ENCODE assay signal across 8 cellular contexts in the genomic region with DNA sequence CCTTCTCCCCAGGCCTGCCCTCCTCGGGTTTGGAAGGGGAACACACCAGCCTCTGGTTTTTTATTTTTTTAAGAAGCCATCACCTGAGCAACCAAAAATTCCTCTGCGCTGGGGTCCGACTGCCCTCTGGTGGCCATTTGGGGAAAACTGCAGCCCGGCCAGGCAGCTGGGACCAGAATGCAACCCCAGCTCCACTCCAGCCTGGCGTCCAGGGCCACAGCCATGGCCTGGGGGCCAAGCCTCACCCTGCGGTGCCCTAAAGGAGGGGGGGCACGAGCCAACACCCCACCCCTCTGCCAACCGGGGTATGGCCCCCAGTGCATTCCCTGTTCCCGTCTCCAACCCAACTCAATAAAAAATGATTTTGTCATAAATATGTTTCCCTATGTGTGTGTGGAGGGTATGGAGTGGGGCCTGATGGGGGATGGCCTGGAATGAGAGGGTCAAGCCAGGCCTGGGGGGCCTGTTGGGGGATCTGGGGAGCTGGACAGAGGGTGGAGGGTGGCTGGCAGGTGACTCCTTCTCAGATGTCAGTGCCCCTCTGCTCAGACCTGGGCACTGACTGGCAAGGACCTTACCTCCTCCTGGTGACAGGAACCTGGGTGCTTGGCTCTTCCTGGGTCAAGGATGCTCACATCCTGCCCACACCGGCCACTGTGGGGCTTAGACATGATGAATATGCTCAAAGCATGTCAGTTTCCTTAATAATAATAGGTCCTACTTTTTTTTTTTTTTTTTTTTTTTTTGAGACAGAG. TPM values are rescaled to one million over a fixed set of nuclear protein-coding genes. Genes with fewer than 3 reads are reported as not detected.
DNase-seq lines count a peak whose midpoint lies in the region; ATAC-seq and TF ChIP-seq lines count a peak whose summit lies in the region.

No MANE protein-coding gene starts in this region.

- peaks cover 7% of the 10 kb centered on the region for H3K79me2 ChIP-seq in fibroblast of lung (ENCODE audit: control insufficient read depth, insufficient read depth, low read length)

- H3K9ac ChIP-seq in fibroblast of lung (ENCODE audit: insufficient read depth, low read length) (no peak overlapping the region), neuronal stem cell (ENCODE audit: low read depth, low read length, poor library complexity) (no peak overlapping the region)

- H4K8ac ChIP-seq in neuronal stem cell (ENCODE audit: low read depth, low read length) = no peak overlapping the region

- H3K4me1 ChIP-seq in fibroblast of lung (ENCODE audit: control insufficient read depth, extremely low read depth, insufficient read depth, low read length) (peaks cover 24% of the 10 kb centered on the region), neuronal stem cell (ENCODE audit: control insufficient read depth in 2 of 2, insufficient read depth in 1 of 2, low read depth in 1 of 2, low read length in 2 of 2) (peaks cover 23 to 37% of the 10 kb centered on the region in 2 donors)

- H2AFZ ChIP-seq in fibroblast of lung (ENCODE audit: low read length) (no peak overlapping the region), neuronal stem cell (ENCODE audit: low read length) (no peak overlapping the region)

- peak overlapping the region; percentile 94 for H2AK5ac ChIP-seq in neuronal stem cell (ENCODE audit: low read depth, low read length)

- no peak overlapping the region for H3K23ac ChIP-seq in neuronal stem cell (ENCODE audit: low read depth, low read length, poor library complexity)

- no peak overlapping the region for H3K4me2 ChIP-seq in fibroblast of lung (ENCODE audit: extremely low read depth, insufficient read depth, low read length)
- no peak overlapping the region for H3K4me2 ChIP-seq in neuronal stem cell (ENCODE audit: insufficient read depth, low read length, poor library complexity, severe bottlenecking)

- no peaks in the 10 kb centered on the region for H3K36me3 Mint-ChIP-seq in activated T-cell treated with anti-CD3 and anti-CD28 coated beads, Interleukin-2, amount 50 U/mL, for 4 hours (ENCODE audit: insufficient read depth)

- no peaks in the 10 kb centered on the region for H3K27me3 Mint-ChIP-seq in activated T-cell treated with anti-CD3 and anti-CD28 coated beads, Interleukin-2, amount 50 U/mL, for 4 hours (ENCODE audit: low read depth)

- H3K14ac ChIP-seq in neuronal stem cell (ENCODE audit: low read length) = no peak overlapping the region

- H4K91ac ChIP-seq in neuronal stem cell (ENCODE audit: low read depth, low read length, poor library complexity) = no peak overlapping the region

- H3K4me3 ChIP-seq in fibroblast of lung (replicated peaks in 1 of 4; ENCODE audit: control extremely low read depth in 1 of 4, insufficient read depth in 1 of 4, low read depth in 3 of 4, low read length in 4 of 4) (no peak overlapping the region), neuronal stem cell (ENCODE audit: low read length in 2 of 2) (no peak overlapping the region)

- DNase-seq in DMS53 treated with DMSO at 0.1 percent for 48 hours (lab: John Stamatoyannopoulos, UW; ENCODE audit: unreplicated experiment) (peak; percentile 55), HUDEP-2 (lab: John Stamatoyannopoulos, UW; ENCODE audit: unreplicated experiment in 76 of 76) (peak in 61 of 76 experiments; percentile 5 to 81 (median 55)), OCI-M2 (lab: John Stamatoyannopoulos, UW; ENCODE audit: unreplicated experiment) (peak; percentile 17), fibroblast of lung (ENCODE audit: low read depth in 2 of 2) (peak; percentile 35 to 69), neuronal stem cell (ENCODE audit: low spot score) (peak; percentile 71), superior temporal gyrus (ENCODE audit: extremely low spot score) (peak; percentile 83)
- DNase-seq in activated T-cell treated with anti-CD3 and anti-CD28 coated beads, Interleukin-2, amount 50 U/mL, for 4 hours = peak; percentile 78

- TF ChIP-seq CTCF in fibroblast of lung (conservative IDR thresholded peaks at IDR 0.05 in 1 of 2, IDR thresholded peaks at IDR 0.05 in 1 of 2; ENCODE audit: low read depth in 1 of 2, low read length in 2 of 2) = peak; percentile 84 to 85

- H3K18ac ChIP-seq in neuronal stem cell (ENCODE audit: low read length) = peak overlapping the region; percentile 57

- H3K9me3 Mint-ChIP-seq in activated T-cell treated with anti-CD3 and anti-CD28 coated beads, Interleukin-2, amount 50 U/mL, for 4 hours = no peaks in the 10 kb centered on the region

- no peaks in the 10 kb centered on the region for H3K27me3 ChIP-seq in fibroblast of lung (ENCODE audit: control insufficient read depth, insufficient read depth, low read length)
- H3K27me3 ChIP-seq in neuronal stem cell (ENCODE audit: control insufficient read depth in 3 of 3, insufficient read depth in 3 of 3, low read depth in 1 of 3, low read length in 3 of 3) = peaks cover 0 to 11% (median 5%) of the 10 kb centered on the region in 3 experiments

- no CpG with 5 or more reads among the region's 10 CpGs for WGBS in neuronal stem cell (ENCODE audit: extremely low coverage in 2 of 2, insufficient read length in 2 of 2, insufficient replicate concordance in 1 of 2), 2 donors

- no peak overlapping the region for H2BK15ac ChIP-seq in neuronal stem cell (ENCODE audit: low read length)

- no peak overlapping the region for H2BK5ac ChIP-seq in neuronal stem cell (ENCODE audit: low read length)

- H4K20me1 ChIP-seq in fibroblast of lung (ENCODE audit: control insufficient read depth, extremely low read depth, insufficient read depth, low read length) = no peaks in the 10 kb centered on the region

- peaks cover 5% of the 10 kb centered on the region for H3K79me1 ChIP-seq in neuronal stem cell (ENCODE audit: low read depth, low read length)

- no peak overlapping the region for H3K4me3 Mint-ChIP-seq in activated T-cell treated with anti-CD3 and anti-CD28 coated beads, Interleukin-2, amount 50 U/mL, for 4 hours

- H3K4me1 Mint-ChIP-seq in activated T-cell treated with anti-CD3 and anti-CD28 coated beads, Interleukin-2, amount 50 U/mL, for 4 hours (ENCODE audit: low read depth) = peaks cover 14% of the 10 kb centered on the region

- no peak overlapping the region for H2BK12ac ChIP-seq in neuronal stem cell (ENCODE audit: low read length)

- H3K9me3 ChIP-seq in fibroblast of lung (ENCODE audit: control insufficient read depth, insufficient read depth, low read depth, low read length) (no peaks in the 10 kb centered on the region), neuronal stem cell (replicated peaks in 1 of 2; ENCODE audit: control insufficient read depth in 2 of 2, insufficient read depth in 1 of 2, low read depth in 1 of 2, low read length in 2 of 2) (no peaks in the 10 kb centered on the region)

- ATAC-seq in activated T-cell treated with anti-CD3 and anti-CD28 coated beads, Interleukin-2, amount 50 U/mL, for 4 hours = peak; percentile 18 to 26
- ATAC-seq in HG03432 (IDR thresholded peaks at IDR 0.05; ENCODE audit: unreplicated experiment) = no peak

- H2BK120ac ChIP-seq in neuronal stem cell (ENCODE audit: low read depth, low read length) = peak overlapping the region; percentile 61

- peak overlapping the region; percentile 39 for H3K27ac ChIP-seq in fibroblast of lung (ENCODE audit: insufficient read depth, low read length)
- H3K27ac ChIP-seq in neuronal stem cell (replicated peaks; ENCODE audit: low read length) = no peak overlapping the region

- no peak overlapping the region for H3K4ac ChIP-seq in neuronal stem cell (ENCODE audit: low read length)

- H3K36me3 ChIP-seq in fibroblast of lung (ENCODE audit: control insufficient read depth, insufficient read depth, low read length) = no peaks in the 10 kb centered on the region
- H3K36me3 ChIP-seq in neuronal stem cell (replicated peaks in 1 of 2; ENCODE audit: control insufficient read depth in 2 of 2, insufficient read depth in 2 of 2, low read length in 2 of 2) = no peaks in the 10 kb centered on the region

RNA-seq across cellular contexts. Expression of a gene that starts 3.2 kb away (rescaled TPM):
- 1 to 10 TPM; 2.7 to 4.9 (median 3.4) TPM for total RNA-seq in activated T-cell treated with anti-CD3 and anti-CD28 coated beads, Interleukin-2, amount 50 U/mL, for 4 hours
- total RNA-seq in fibroblast of lung = 0.17 and 0.26 TPM in 2 replicates
- polyA plus RNA-seq in fibroblast of lung = 0.82 and 2.1 TPM in 2 replicates
- polyA plus RNA-seq in fibroblast of lung (2012) = 0.54 and 1.7 TPM in 2 replicates
- 2.6 and 7.0 TPM in 2 replicates for polyA minus RNA-seq in fibroblast of lung (ENCODE audit: low replicate concordance)
- 7.5 TPM for polyA plus RNA-seq in neuronal stem cell (2013, experiment 1 of 2)
- 7.8 TPM for polyA plus RNA-seq in neuronal stem cell (2013, experiment 2 of 2)

RNA-seq across cellular contexts. Expression of a gene that starts 12.5 kb away (rescaled TPM):
- not detected for total RNA-seq in activated T-cell treated with anti-CD3 and anti-CD28 coated beads, Interleukin-2, amount 50 U/mL, for 4 hours
- not detected in 2 replicates for total RNA-seq in fibroblast of lung
- polyA plus RNA-seq in fibroblast of lung = not detected in 2 replicates
- polyA plus RNA-seq in fibroblast of lung (2012) = not detected in 2 replicates
- polyA minus RNA-seq in fibroblast of lung (ENCODE audit: low replicate concordance) = not detected in 2 replicates
- polyA plus RNA-seq in neuronal stem cell (2013, experiment 1 of 2) = 0.07 TPM
- 0.10 TPM for polyA plus RNA-seq in neuronal stem cell (2013, experiment 2 of 2)

RNA-seq across cellular contexts. Expression of a gene that starts 21.0 kb away (rescaled TPM):
- under 1 TPM in 2 of 3 donors, not detected in 1; 0.33 to 0.34 TPM for total RNA-seq in activated T-cell treated with anti-CD3 and anti-CD28 coated beads, Interleukin-2, amount 50 U/mL, for 4 hours
- total RNA-seq in fibroblast of lung = not detected in 2 replicates
- not detected in 2 replicates for polyA plus RNA-seq in fibroblast of lung
- polyA plus RNA-seq in fibroblast of lung (2012) = 0.22 TPM in 1 of 2 replicates, not detected in the other
- polyA minus RNA-seq in fibroblast of lung (ENCODE audit: low replicate concordance) = not detected in 2 replicates
- not detected for polyA plus RNA-seq in neuronal stem cell (2013, experiment 1 of 2)
- polyA plus RNA-seq in neuronal stem cell (2013, experiment 2 of 2) = not detected

RNA-seq across cellular contexts. Expression of a gene that starts 28.9 kb away (rescaled TPM):
- 1 to 10 TPM; 3.1 to 4.8 (median 3.5) TPM for total RNA-seq in activated T-cell treated with anti-CD3 and anti-CD28 coated beads, Interleukin-2, amount 50 U/mL, for 4 hours
- total RNA-seq in fibroblast of lung = 8.3 and 12.1 TPM in 2 replicates
- polyA plus RNA-seq in fibroblast of lung = 9.0 and 11.5 TPM in 2 replicates
- polyA plus RNA-seq in fibroblast of lung (2012) = 25.2 and 36.2 TPM in 2 replicates
- 31.1 and 43.4 TPM in 2 replicates for polyA minus RNA-seq in fibroblast of lung (ENCODE audit: low replicate concordance)
- 8.4 TPM for polyA plus RNA-seq in neuronal stem cell (2013, experiment 1 of 2)
- polyA plus RNA-seq in neuronal stem cell (2013, experiment 2 of 2) = 8.3 TPM

RNA-seq across cellular contexts. Expression of a gene that starts 53.8 kb away (rescaled TPM):
- 1 to 10 TPM; 5.9 to 6.8 (median 6.3) TPM for total RNA-seq in activated T-cell treated with anti-CD3 and anti-CD28 coated beads, Interleukin-2, amount 50 U/mL, for 4 hours
- under 0.01 and 0.17 TPM in 2 replicates for total RNA-seq in fibroblast of lung
- 0.02 and 0.03 TPM in 2 replicates for polyA plus RNA-seq in fibroblast of lung
- 0.12 and 0.15 TPM in 2 replicates for polyA plus RNA-seq in fibroblast of lung (2012)
- polyA minus RNA-seq in fibroblast of lung (ENCODE audit: low replicate concordance) = 2.4 TPM in 1 of 2 replicates, not detected in the other
- polyA plus RNA-seq in neuronal stem cell (2013, experiment 1 of 2) = 8.5 TPM
- 8.0 TPM for polyA plus RNA-seq in neuronal stem cell (2013, experiment 2 of 2)

Comparison
In these comparisons a context has a peak if more than half of its experiments do, and no peak if none do; other contexts are left out.
1. DNase-seq: peak in every context shown above with its lines; median percentile 83 in superior temporal gyrus; 78 in activated T-cell treated with anti-CD3 and anti-CD28 coated beads, Interleukin-2, amount 50 U/mL, for 4 hours; 71 in neuronal stem cell; 55 in DMS53 treated with DMSO at 0.1 percent for 48 hours; 55 in HUDEP-2; 52 in fibroblast of lung; 17 in OCI-M2.